Comparison of ENCODE assay signal across 1 cellular context in the genomic region with DNA sequence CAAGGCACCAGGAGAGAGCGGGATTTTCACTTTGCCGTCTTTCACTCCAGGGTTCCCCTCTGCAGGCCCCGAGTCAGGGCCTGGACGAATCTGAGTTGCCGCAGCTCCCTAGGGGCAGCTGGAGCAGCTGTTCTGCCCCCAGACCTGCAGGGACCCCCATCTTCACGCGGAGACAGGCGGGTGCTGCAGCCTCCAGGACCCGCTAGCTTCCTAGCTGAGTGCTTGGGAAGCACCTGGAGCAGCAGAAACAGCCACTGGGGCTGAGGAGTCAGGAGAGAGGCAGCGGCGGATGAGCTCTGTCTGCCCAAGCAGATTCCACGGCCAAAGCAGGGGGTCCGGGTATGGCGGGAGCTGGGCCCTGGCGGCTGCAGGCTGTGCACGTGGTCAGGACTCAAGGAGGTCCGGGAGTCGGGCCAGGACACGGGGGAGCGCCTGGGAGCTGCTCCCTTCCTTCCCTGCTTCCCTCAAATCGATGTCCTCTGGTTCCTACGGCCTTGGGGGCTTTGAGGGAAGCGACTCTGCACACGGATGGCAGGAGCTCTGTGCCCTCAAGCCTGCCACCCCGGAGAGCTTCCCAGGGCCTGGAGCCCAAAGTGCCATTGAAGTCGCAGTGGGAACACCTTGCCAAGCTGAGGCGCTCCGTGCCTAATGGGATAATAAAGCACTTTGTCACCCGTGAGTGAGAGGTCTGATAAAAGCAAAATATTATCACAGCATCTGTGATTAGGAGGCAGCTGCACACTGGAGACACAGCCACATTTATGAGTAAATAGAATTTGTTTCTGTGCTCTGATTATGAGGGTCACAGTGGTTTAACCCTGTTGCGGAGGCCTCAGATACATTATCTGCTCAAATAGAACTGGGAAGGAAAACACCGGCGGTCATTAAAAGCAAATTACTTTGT.
TF ChIP-seq lines count a peak whose summit lies in the region.

No MANE protein-coding gene starts in this region.

TF ChIP-seq in HCT116, 20 proteins besides CTCF, POLR2A, EP300 and RAD21 (continued from another document):
- TF ChIP-seq, protein P1, sequence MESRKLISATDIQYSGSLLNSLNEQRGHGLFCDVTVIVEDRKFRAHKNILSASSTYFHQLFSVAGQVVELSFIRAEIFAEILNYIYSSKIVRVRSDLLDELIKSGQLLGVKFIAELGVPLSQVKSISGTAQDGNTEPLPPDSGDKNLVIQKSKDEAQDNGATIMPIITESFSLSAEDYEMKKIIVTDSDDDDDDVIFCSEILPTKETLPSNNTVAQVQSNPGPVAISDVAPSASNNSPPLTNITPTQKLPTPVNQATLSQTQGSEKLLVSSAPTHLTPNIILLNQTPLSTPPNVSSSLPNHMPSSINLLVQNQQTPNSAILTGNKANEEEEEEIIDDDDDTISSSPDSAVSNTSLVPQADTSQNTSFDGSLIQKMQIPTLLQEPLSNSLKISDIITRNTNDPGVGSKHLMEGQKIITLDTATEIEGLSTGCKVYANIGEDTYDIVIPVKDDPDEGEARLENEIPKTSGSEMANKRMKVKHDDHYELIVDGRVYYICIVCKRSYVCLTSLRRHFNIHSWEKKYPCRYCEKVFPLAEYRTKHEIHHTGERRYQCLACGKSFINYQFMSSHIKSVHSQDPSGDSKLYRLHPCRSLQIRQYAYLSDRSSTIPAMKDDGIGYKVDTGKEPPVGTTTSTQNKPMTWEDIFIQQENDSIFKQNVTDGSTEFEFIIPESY (IDR thresholded peaks at IDR 0.05; ENCODE audit: extremely low read depth, insufficient replicate concordance, low read length) = no peak
- TF ChIP-seq CBX3 (IDR thresholded peaks at IDR 0.05; ENCODE audit: low read depth) = no peak
- no peak for TF ChIP-seq EGR1 (IDR thresholded peaks at IDR 0.05; ENCODE audit: low read depth)
- TF ChIP-seq POLR2AphosphoS5 (IDR thresholded peaks at IDR 0.05; ENCODE audit: low read depth, low read length) = no peak
- TF ChIP-seq EZH2 (IDR thresholded peaks at IDR 0.05) = no peak
- no peak for TF ChIP-seq ELF1 (IDR thresholded peaks at IDR 0.05; ENCODE audit: borderline replicate concordance, low read depth)
- TF ChIP-seq, protein P2, sequence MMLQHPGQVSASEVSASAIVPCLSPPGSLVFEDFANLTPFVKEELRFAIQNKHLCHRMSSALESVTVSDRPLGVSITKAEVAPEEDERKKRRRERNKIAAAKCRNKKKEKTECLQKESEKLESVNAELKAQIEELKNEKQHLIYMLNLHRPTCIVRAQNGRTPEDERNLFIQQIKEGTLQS (IDR thresholded peaks at IDR 0.05) = no peak
- no peak for TF ChIP-seq ZFX (IDR thresholded peaks at IDR 0.05)
- TF ChIP-seq, protein P3, sequence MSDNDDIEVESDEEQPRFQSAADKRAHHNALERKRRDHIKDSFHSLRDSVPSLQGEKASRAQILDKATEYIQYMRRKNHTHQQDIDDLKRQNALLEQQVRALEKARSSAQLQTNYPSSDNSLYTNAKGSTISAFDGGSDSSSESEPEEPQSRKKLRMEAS (IDR thresholded peaks at IDR 0.05) = no peak
- TF ChIP-seq, protein P4, sequence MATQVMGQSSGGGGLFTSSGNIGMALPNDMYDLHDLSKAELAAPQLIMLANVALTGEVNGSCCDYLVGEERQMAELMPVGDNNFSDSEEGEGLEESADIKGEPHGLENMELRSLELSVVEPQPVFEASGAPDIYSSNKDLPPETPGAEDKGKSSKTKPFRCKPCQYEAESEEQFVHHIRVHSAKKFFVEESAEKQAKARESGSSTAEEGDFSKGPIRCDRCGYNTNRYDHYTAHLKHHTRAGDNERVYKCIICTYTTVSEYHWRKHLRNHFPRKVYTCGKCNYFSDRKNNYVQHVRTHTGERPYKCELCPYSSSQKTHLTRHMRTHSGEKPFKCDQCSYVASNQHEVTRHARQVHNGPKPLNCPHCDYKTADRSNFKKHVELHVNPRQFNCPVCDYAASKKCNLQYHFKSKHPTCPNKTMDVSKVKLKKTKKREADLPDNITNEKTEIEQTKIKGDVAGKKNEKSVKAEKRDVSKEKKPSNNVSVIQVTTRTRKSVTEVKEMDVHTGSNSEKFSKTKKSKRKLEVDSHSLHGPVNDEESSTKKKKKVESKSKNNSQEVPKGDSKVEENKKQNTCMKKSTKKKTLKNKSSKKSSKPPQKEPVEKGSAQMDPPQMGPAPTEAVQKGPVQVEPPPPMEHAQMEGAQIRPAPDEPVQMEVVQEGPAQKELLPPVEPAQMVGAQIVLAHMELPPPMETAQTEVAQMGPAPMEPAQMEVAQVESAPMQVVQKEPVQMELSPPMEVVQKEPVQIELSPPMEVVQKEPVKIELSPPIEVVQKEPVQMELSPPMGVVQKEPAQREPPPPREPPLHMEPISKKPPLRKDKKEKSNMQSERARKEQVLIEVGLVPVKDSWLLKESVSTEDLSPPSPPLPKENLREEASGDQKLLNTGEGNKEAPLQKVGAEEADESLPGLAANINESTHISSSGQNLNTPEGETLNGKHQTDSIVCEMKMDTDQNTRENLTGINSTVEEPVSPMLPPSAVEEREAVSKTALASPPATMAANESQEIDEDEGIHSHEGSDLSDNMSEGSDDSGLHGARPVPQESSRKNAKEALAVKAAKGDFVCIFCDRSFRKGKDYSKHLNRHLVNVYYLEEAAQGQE (IDR thresholded peaks at IDR 0.05; ENCODE audit: low read depth) = no peak
- TF ChIP-seq SRF (IDR thresholded peaks at IDR 0.05; ENCODE audit: low read depth) = no peak
